ENCODE assay signal across 9 cellular contexts in the genomic region with DNA sequence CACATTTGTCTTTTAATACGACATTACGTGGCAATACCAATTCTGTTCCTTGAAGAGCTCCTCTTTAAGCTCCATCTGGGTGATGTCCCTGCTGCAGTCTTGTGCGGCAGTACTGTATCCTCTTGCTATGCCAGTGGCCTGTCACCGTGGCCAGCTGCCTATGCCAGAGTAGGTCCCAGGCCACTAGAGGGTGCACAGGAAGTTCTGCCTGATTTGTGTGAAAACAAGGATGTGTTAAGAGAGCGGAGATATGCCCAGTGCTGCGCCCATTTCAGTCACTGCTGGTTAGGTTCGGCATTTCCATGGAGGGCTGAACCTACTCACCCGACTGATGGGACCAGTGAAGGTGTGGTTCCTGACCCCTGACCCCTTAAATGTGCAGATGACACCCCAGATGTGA. TPM values are rescaled to one million over a fixed set of nuclear protein-coding genes. Genes with fewer than 3 reads are reported as not detected.
DNase-seq lines count a peak whose midpoint lies in the region; ATAC-seq and TF ChIP-seq lines count a peak whose summit lies in the region.
"Had no signal": no experiment of that assay in that cellular context is flagged by ENCODE, and none has a peak within 500 bp of the region (broad histone marks: within the 10 kb centered on the region; RNA-seq: fewer than 3 reads in every experiment).

No MANE protein-coding gene starts in this region.

- H3K4me3 ChIP-seq in right atrium auricular region: no peak overlapping the region

- intact Hi-C loops in Right ventricle myocardium inferior (cut with DNase I): no loop called here

- no peaks in the 10 kb centered on the region for H3K27me3 ChIP-seq in right atrium auricular region

- peak in 1 of 2 donors; percentile 22 for TF ChIP-seq CTCF in right atrium auricular region (IDR thresholded peaks at IDR 0.05)
- TF ChIP-seq CTCF in VCaP (conservative IDR thresholded peaks at IDR 0.05): peak; percentile 82

- no peaks in the 10 kb centered on the region for H3K36me3 ChIP-seq in right atrium auricular region

- no peaks in the 10 kb centered on the region for H3K4me1 ChIP-seq in right atrium auricular region

- ATAC-seq in Right ventricle myocardium inferior: peak; percentile 59
- ATAC-seq in HG03565 (IDR thresholded peaks at IDR 0.05; ENCODE audit: unreplicated experiment): no peak
- no peak for ATAC-seq in HG02981 (IDR thresholded peaks at IDR 0.05; ENCODE audit: unreplicated experiment)
- no peak for ATAC-seq in HG02973 (IDR thresholded peaks at IDR 0.05; ENCODE audit: unreplicated experiment)
- ATAC-seq in HG03108 (IDR thresholded peaks at IDR 0.05; ENCODE audit: unreplicated experiment): no peak
- ATAC-seq: activated naive CD4-positive, alpha-beta T cell treated with anti-CD3 and anti-CD28 coated beads, Interleukin-2, amount 50 U/mL, for 72 hours had no signal

- H3K9me3 ChIP-seq in right atrium auricular region: no peaks in the 10 kb centered on the region

- H3K27ac ChIP-seq in right atrium auricular region (no peak overlapping the region), VCaP (peak overlapping the region; percentile 24; the same call in 1 of the 2 replicates)

- DNase-seq in Right ventricle myocardium inferior (ENCODE audit: missing footprints): peak; percentile 58
- no peak for DNase-seq in right atrium auricular region (ENCODE audit: low spot score)
- DNase-seq in iPS-NIHi11 (ENCODE audit: low spot score): peak; percentile 47

RNA-seq across cellular contexts. Expression of gene NIPA1, which starts 25.2 kb away (rescaled TPM):
- total RNA-seq in Right ventricle myocardium inferior (5.4 TPM), right atrium auricular region (1 to 10 TPM; 6.6 to 7.1 TPM)

RNA-seq across cellular contexts. Expression of gene NIPA2, which starts 26.8 kb away (rescaled TPM):
- 22.6 TPM for total RNA-seq in Right ventricle myocardium inferior
- 10 to 100 TPM; 28.1 to 34.3 TPM for total RNA-seq in right atrium auricular region
